In genomic region chr9:75709698-75710097, GRCh38 we compare ENCODE assay signal across 26 cellular contexts.
"Had no signal": no experiment of that assay in that cellular context is flagged by ENCODE, and none has a peak within 500 bp of the region (broad histone marks: within the 10 kb centered on the region; RNA-seq: fewer than 3 reads in every experiment).

No MANE protein-coding gene starts in this region.

- H3K4me2 ChIP-seq: smooth muscle cell had no signal

- H3K4me1 ChIP-seq: prostate gland, right lobe of liver, spleen, suprapubic skin, testis, transverse colon, upper lobe of right lung, uterus had no signal

- H3K27me3 ChIP-seq: ovary, right lobe of liver, spleen, suprapubic skin, testis, tibial artery, transverse colon, upper lobe of right lung, uterus had no signal

- H3K27ac ChIP-seq: ovary, prostate gland, right lobe of liver, spleen, suprapubic skin, testis, tibial artery, transverse colon, upper lobe of right lung, uterus had no signal

- H3K4me3 ChIP-seq: ovary, prostate gland, right lobe of liver, skin epidermis, smooth muscle cell, spleen, suprapubic skin, testis, tibial artery, transverse colon, upper lobe of right lung, uterus had no signal

- DNase-seq: naive B cell; naive thymus-derived CD8-positive, alpha-beta T cell; nephron progenitor cell; occipital lobe; ovary; right cardiac atrium; right lobe of liver; spleen; stimulated activated CD4-positive, alpha-beta T cell treated with anti-CD3 and anti-CD28 coated beads, Interleukin-12 subunit alpha, Interleukin-12 subunit beta, amount 100 ng/mL, for 4 hours; stimulated activated CD4-positive, alpha-beta T cell treated with anti-CD3 and anti-CD28 coated beads, Interleukin-1b, Interleukin-23, amount 100 ng/mL, for 48 hours; stimulated activated CD4-positive, alpha-beta T cell treated with anti-CD3 and anti-CD28 coated beads, Interleukin-4, amount 100 ng/mL, for 1 hour; stimulated activated CD4-positive, alpha-beta T cell treated with anti-CD3 and anti-CD28 coated beads, Interleukin-4, amount 100 ng/mL, for 4 hours; stimulated activated CD8-positive, alpha-beta memory T cell treated with anti-CD3 and anti-CD28 coated beads, Interleukin-4, amount 100 ng/mL, for 48 hours; stimulated activated naive CD4-positive, alpha-beta T cell; stimulated activated naive CD8-positive, alpha-beta T cell treated with anti-CD3 and anti-CD28 coated beads, Interleukin-15, amount 100 ng/mL, for 72 hours; stimulated activated naive CD8-positive, alpha-beta T cell treated with anti-CD3 and anti-CD28 coated beads, Interleukin-15, Interleukin-2, amounts not matched to agents 100 U/mL and 50 U/mL, for 24 hours; substantia nigra; testis; tibial artery; transverse colon; upper lobe of right lung; uterus had no signal

- H3K9me3 ChIP-seq: ovary, prostate gland, right lobe of liver, suprapubic skin, testis, transverse colon, upper lobe of right lung, uterus had no signal

- H3K36me3 ChIP-seq: ovary, prostate gland, right lobe of liver, spleen, suprapubic skin, tibial artery, transverse colon, upper lobe of right lung, uterus had no signal
